Comparison of ENCODE assay signal across 26 cellular contexts in genomic region chr2:173830169-173830568, GRCh38.
DNase-seq lines count a peak whose midpoint lies in the region; ATAC-seq and TF ChIP-seq lines count a peak whose summit lies in the region.
"Had no signal": no experiment of that assay in that cellular context is flagged by ENCODE, and none has a peak within 500 bp of the region (broad histone marks: within the 10 kb centered on the region; RNA-seq: fewer than 3 reads in every experiment).

No MANE protein-coding gene starts in this region.

- ATAC-seq in Right ventricle myocardium superior (ENCODE audit: poor library complexity), result peak; percentile 68
- ATAC-seq in aorta (ENCODE audit: low FRiP score), result peak; percentile 56
- ATAC-seq in GM21381 (IDR thresholded peaks at IDR 0.05; ENCODE audit: unreplicated experiment), result no peak
- ATAC-seq: activated CD8-positive, alpha-beta T cell treated with anti-CD3 and anti-CD28 coated beads, Interleukin-2, amount 10 ng/mL, durations not matched to agents 7 days and 5 days; activated naive CD4-positive, alpha-beta T cell treated with anti-CD3 and anti-CD28 coated beads, Interleukin-2, amount 50 U/mL, for 72 hours; PC-3 had no signal

- H3K36me3 ChIP-seq in mesenchymal stem cell (ENCODE audit: control insufficient read depth in 1 of 2, insufficient read depth in 2 of 2, low read depth in 1 of 2, low read length in 2 of 2) (no peaks in the 10 kb centered on the region), aorta (ENCODE audit: control insufficient read depth in 1 of 2, insufficient read depth in 2 of 2, low read length in 1 of 2) (no peaks in the 10 kb centered on the region), Karpas-422 (ENCODE audit: insufficient read depth, low read length) (no peaks in the 10 kb centered on the region)
- H3K36me3 ChIP-seq: esophagus muscularis mucosa, neutrophil, prostate gland had no signal

- H2BK15ac ChIP-seq in mesenchymal stem cell (ENCODE audit: low read depth, poor library complexity, severe bottlenecking), result peak overlapping the region; percentile 41

- no peak overlapping the region for H2AK5ac ChIP-seq in mesenchymal stem cell (ENCODE audit: low read length, severe bottlenecking)

- H4K20me1 ChIP-seq in Karpas-422 (ENCODE audit: insufficient read depth, low read depth, low read length), result no peaks in the 10 kb centered on the region

- H2AFZ ChIP-seq in mesenchymal stem cell (ENCODE audit: low read depth, low read length) (no peak overlapping the region), Karpas-422 (ENCODE audit: low read length) (no peak overlapping the region)

- peak overlapping the region; percentile 44 for H4K91ac ChIP-seq in mesenchymal stem cell (ENCODE audit: low read length)

- H3K79me1 ChIP-seq in mesenchymal stem cell (replicated peaks; ENCODE audit: low read length, poor library complexity, severe bottlenecking), result no peaks in the 10 kb centered on the region

- no peak for TF ChIP-seq CTCF in fibroblast of pulmonary artery (IDR thresholded peaks at IDR 0.05; ENCODE audit: low read length, missing control alignments)

- H3K9ac ChIP-seq in mesenchymal stem cell (ENCODE audit: low read length), result no peak overlapping the region
- no peak overlapping the region for H3K9ac ChIP-seq in Karpas-422 (ENCODE audit: low read length)

- no peak overlapping the region for H3K4ac ChIP-seq in mesenchymal stem cell (ENCODE audit: low read depth in 1 of 2, low read length in 2 of 2)

- H3K4me1 ChIP-seq in mesenchymal stem cell (ENCODE audit: control insufficient read depth, insufficient read depth, low read depth, low read length) (peaks cover 9% of the 10 kb centered on the region), aorta (ENCODE audit: control insufficient read depth in 1 of 2, insufficient read depth in 2 of 2, low read length in 2 of 2) (no peaks in the 10 kb centered on the region), Karpas-422 (ENCODE audit: low read length) (peaks cover 10% of the 10 kb centered on the region)

- H3K4me2 ChIP-seq in mesenchymal stem cell (ENCODE audit: low read length, poor library complexity, severe bottlenecking), result no peak overlapping the region
- H3K4me2 ChIP-seq in Karpas-422 (ENCODE audit: low read depth, low read length, poor library complexity, severe bottlenecking), result no peak overlapping the region

- H3K9me2 ChIP-seq in Karpas-422 (replicated peaks; ENCODE audit: insufficient read depth, low read length), result no peaks in the 10 kb centered on the region

- no peak overlapping the region for H4K8ac ChIP-seq in mesenchymal stem cell (ENCODE audit: low read length)

- intact Hi-C loops in Right ventricle myocardium superior (cut with DNase I) (no loop called here), cardiac septum (cut with DNase I) (no loop called here), aorta (cut with DNase I) (no loop called here)

- no peak overlapping the region for H3K27ac ChIP-seq in mesenchymal stem cell (ENCODE audit: low read length, poor library complexity, severe bottlenecking)
- H3K27ac ChIP-seq in aorta (ENCODE audit: low read depth in 1 of 2, low read length in 2 of 2), result no peak overlapping the region
- no peak overlapping the region for H3K27ac ChIP-seq in Karpas-422 (ENCODE audit: low read length)
- H3K27ac ChIP-seq: esophagus muscularis mucosa, HL-60, neutrophil, prostate gland had no signal

- H3K23ac ChIP-seq in mesenchymal stem cell (ENCODE audit: low read length in 2 of 2), result no peak overlapping the region

- no peak overlapping the region for H2BK120ac ChIP-seq in mesenchymal stem cell (ENCODE audit: low read depth, low read length)

- H2BK5ac ChIP-seq in mesenchymal stem cell (ENCODE audit: low read depth, low read length, poor library complexity, severe bottlenecking), result no peak overlapping the region

- no peak overlapping the region for H3K14ac ChIP-seq in mesenchymal stem cell (ENCODE audit: low read length in 2 of 2)

- H3K9me3 ChIP-seq in mesenchymal stem cell (ENCODE audit: control insufficient read depth, low read length) (no peaks in the 10 kb centered on the region), aorta (ENCODE audit: control insufficient read depth, low read length) (no peaks in the 10 kb centered on the region), Karpas-422 (ENCODE audit: low read length) (no peaks in the 10 kb centered on the region)
- H3K9me3 ChIP-seq: esophagus muscularis mucosa, neutrophil, prostate gland had no signal

- no peak overlapping the region for H2BK12ac ChIP-seq in mesenchymal stem cell (ENCODE audit: low read length in 2 of 2)

- H3K27me3 ChIP-seq in mesenchymal stem cell (ENCODE audit: control insufficient read depth in 1 of 2, insufficient read depth in 1 of 2, low read length in 2 of 2) (no peaks in the 10 kb centered on the region), aorta (ENCODE audit: control insufficient read depth in 1 of 2, insufficient read depth in 2 of 2, low read length in 1 of 2) (no peaks in the 10 kb centered on the region), Karpas-422 (ENCODE audit: low read length) (no peaks in the 10 kb centered on the region)
- H3K27me3 ChIP-seq: esophagus muscularis mucosa had no signal

- WGBS in mesenchymal stem cell, result 82% methylated on average over 4 of the region's 4 CpGs
- 64 to 65% methylated on average over 4 of the region's 4 CpGs for WGBS in aorta, 2 donors

- no peak overlapping the region for H3K4me3 ChIP-seq in fibroblast of pulmonary artery (replicated peaks; ENCODE audit: low read depth, low read length)
- no peak overlapping the region for H3K4me3 ChIP-seq in mesenchymal stem cell (ENCODE audit: insufficient read depth in 1 of 2, low read depth in 1 of 2, low read length in 2 of 2)
- H3K4me3 ChIP-seq in aorta (ENCODE audit: low read length in 2 of 2), result no peak overlapping the region
- H3K4me3 ChIP-seq in Karpas-422 (ENCODE audit: low read length), result no peak overlapping the region
- H3K4me3 ChIP-seq: esophagus muscularis mucosa, prostate gland, skin epidermis had no signal

- DNase-seq in Right ventricle myocardium superior (no peak), cardiac septum (ENCODE audit: low spot score) (no peak), fibroblast of pulmonary artery (ENCODE audit: low read depth) (peak; percentile 52), mesenchymal stem cell (no peak), aorta (no peak), Karpas-422 (no peak), DMS53 treated with DMSO at 0.1 percent for 48 hours (lab: John Stamatoyannopoulos, UW; ENCODE audit: unreplicated experiment) (no peak)
- DNase-seq: activated CD8-positive, alpha-beta T cell treated with anti-CD3 and anti-CD28 coated beads, Interleukin-2, amount 10 ng/mL, durations not matched to agents 7 days and 5 days; anterior cingulate cortex; central memory CD4-positive, alpha-beta T cell; DMS153; endodermal cell; head of caudate nucleus; kidney; NCI-H1092; NCI-H187 treated with DMSO at 0.1 percent for 48 hours; NCI-H524 treated with DMSO at 0.1 percent for 48 hours; PC-3; T-helper 2 cell had no signal

- H3K79me2 ChIP-seq in Karpas-422 (ENCODE audit: low read length), result no peaks in the 10 kb centered on the region

- H3K18ac ChIP-seq in mesenchymal stem cell (ENCODE audit: low read depth in 1 of 2, low read length in 2 of 2), result peak overlapping the region in 1 of 2 experiments; percentile 7
